In genomic region chr12:130838284-130838950, GRCh38 we compare ENCODE assay signal across 8 cellular contexts. TPM values are rescaled to one million over a fixed set of nuclear protein-coding genes. Genes with fewer than 3 reads are reported as not detected.
DNase-seq lines count a peak whose midpoint lies in the region; ATAC-seq and TF ChIP-seq lines count a peak whose summit lies in the region.

No MANE protein-coding gene starts in this region.

- ATAC-seq in HG02938 (IDR thresholded peaks at IDR 0.05; ENCODE audit: unreplicated experiment) = peak; percentile 33

- no peaks in the 10 kb centered on the region for H4K20me1 ChIP-seq in OCI-LY1 (ENCODE audit: insufficient read depth, low read length)

- TF ChIP-seq POLR2A in adrenal gland (IDR thresholded peaks at IDR 0.05) = no peak

- no peaks in the 10 kb centered on the region for H3K9me3 ChIP-seq in OCI-LY1 (ENCODE audit: low read length)
- H3K9me3 ChIP-seq in adrenal gland (replicated peaks in 1 of 3) = no peaks in the 10 kb centered on the region

- 3 to 17% (median 6%) methylated on average over 10 to 38 of the region's 38 CpGs for WGBS in adrenal gland, 4 donors

- H3K36me3 ChIP-seq in OCI-LY1 (ENCODE audit: insufficient read depth, low read length) (no peaks in the 10 kb centered on the region), adrenal gland (replicated peaks in 1 of 2) (no peaks in the 10 kb centered on the region)

- 0 out of 2 replicates have a peak, but pooled peaks cover 4% of the 10 kb centered on the region for H3K79me2 ChIP-seq in OCI-LY1 (ENCODE audit: insufficient read depth, low read length)

- intact Hi-C loops in adrenal gland (cut with DNase I) = no loop called here

- H3K9ac ChIP-seq in OCI-LY1 (ENCODE audit: low read length) = peak overlapping the region; percentile 98

- H3K4me3 ChIP-seq in OCI-LY1 (ENCODE audit: low read depth, low read length, poor library complexity, severe bottlenecking) (peak overlapping the region; percentile 100), adrenal gland (peak overlapping the region in 2 of 4 donors; percentile 84 to 98), iPS-11a (ENCODE audit: low read depth, low read length) (peak overlapping the region; percentile 70), skeletal muscle cell (ENCODE audit: low read depth, low read length) (peak overlapping the region; percentile 74)

- peak overlapping the region; percentile 99 for H3K4me2 ChIP-seq in OCI-LY1 (ENCODE audit: low read length)

- no peak overlapping the region for H2AFZ ChIP-seq in OCI-LY1 (ENCODE audit: low read length)

- TF ChIP-seq CTCF in OCI-LY1 (IDR thresholded peaks at IDR 0.05; ENCODE audit: low read length) (no peak), adrenal gland (IDR thresholded peaks at IDR 0.05) (no peak)

- H3K4me1 ChIP-seq in OCI-LY1 (ENCODE audit: insufficient read depth, low read length, severe bottlenecking) (peaks cover 38% of the 10 kb centered on the region), adrenal gland (replicated peaks in 1 of 2) (peaks cover 9 to 22% of the 10 kb centered on the region in 2 donors)

- DNase-seq in activated effector memory CD4-positive, alpha-beta T cell treated with Interleukin-2 at 50 U/mL for 16 hours = peak; percentile 16
- no peak for DNase-seq in activated effector memory CD4-positive, alpha-beta T cell treated with anti-CD3 and anti-CD28 coated beads, Interleukin-2, amount 50 U/mL, for 16 hours
- peak in 5 of 7 donors; percentile 19 to 41 (median 24) for DNase-seq in adrenal gland
- DNase-seq in skeletal muscle cell (ENCODE audit: low read depth) = no peak
- no peak for DNase-seq in NCI-H2029 treated with DMSO at 0.1 percent for 48 hours (lab: John Stamatoyannopoulos, UW)

- H3K9me2 ChIP-seq in OCI-LY1 (ENCODE audit: low read depth, low read length) = no peaks in the 10 kb centered on the region

- no peaks in the 10 kb centered on the region for H3K27me3 ChIP-seq in OCI-LY1 (ENCODE audit: insufficient read depth, low read length)
- no peaks in the 10 kb centered on the region for H3K27me3 ChIP-seq in adrenal gland

- H3F3A ChIP-seq in OCI-LY1 (ENCODE audit: insufficient read depth, low read length) = no peaks in the 10 kb centered on the region

- peak overlapping the region; percentile 49 for H3K27ac ChIP-seq in OCI-LY1 (ENCODE audit: low read depth, low read length, poor library complexity, severe bottlenecking)
- peak overlapping the region in 3 of 5 donors; percentile 41 to 68 (median 51) for H3K27ac ChIP-seq in adrenal gland

RNA-seq across cellular contexts. Expression of gene STX2, which starts 0.6 kb away (rescaled TPM):
- total RNA-seq in adrenal gland = 10 to 100 TPM in 7 of 8 donors, 1 to 10 TPM in 1; 8.3 to 23.8 (median 12.5) TPM
- polyA plus RNA-seq in adrenal gland = 10 to 100 TPM; 11.7 to 20.5 (median 19.6) TPM

RNA-seq across cellular contexts. Expression of gene RAN, which starts 33.4 kb away (rescaled TPM):
- total RNA-seq in adrenal gland = 100 to 1,000 TPM in 7 of 8 donors, 10 to 100 TPM in 1; 82.4 to 897 (median 260) TPM
- polyA plus RNA-seq in adrenal gland = 1,000 to 10,000 TPM in 1 of 3 donors, 100 to 1,000 TPM in 2; 105 to 1,192 (median 145) TPM

Comparison
In these comparisons a context has a peak if more than half of its experiments do, and no peak if none do; other contexts are left out.
1. DNase-seq: peak in activated effector memory CD4-positive, alpha-beta T cell treated with Interleukin-2 at 50 U/mL for 16 hours (single experiment) and adrenal gland (5 of 7); none in activated effector memory CD4-positive, alpha-beta T cell treated with anti-CD3 and anti-CD28 coated beads, Interleukin-2, amount 50 U/mL, for 16 hours (single experiment), skeletal muscle cell (single experiment) and NCI-H2029 treated with DMSO at 0.1 percent for 48 hours (single experiment).